ENCODE assay signal across 14 cellular contexts in genomic region chr10:106609867-106610266, GRCh38.
A peak's percentile ranks its signal among the peaks of the same experiment; 100 is the strongest.
DNase-seq lines count a peak whose midpoint lies in the region; ATAC-seq, FAIRE-seq and TF ChIP-seq lines count a peak whose summit lies in the region.
"Had no signal": no experiment of that assay in that cellular context is flagged by ENCODE, and none has a peak within 500 bp of the region (broad histone marks: within the 10 kb centered on the region; RNA-seq: fewer than 3 reads in every experiment).

No MANE protein-coding gene starts in this region.

- peaks cover 7% of the 10 kb centered on the region; the same call in 2 of the 3 replicates for H3K4me1 Mint-ChIP-seq in GM23338
- H3K4me1 Mint-ChIP-seq in activated naive CD4-positive, alpha-beta T cell treated with anti-CD3 and anti-CD28 coated beads for 36 hours (ENCODE audit: low read depth) = no peaks in the 10 kb centered on the region
- H3K4me1 Mint-ChIP-seq: stimulated activated naive B cell treated with anti-CD40 and anti-IgM and Interleukin-4, amounts not matched to agents 10 μg/mL and 1 μg/mL and 100 μg/mL, for 72 hours had no signal

- no peaks in the 10 kb centered on the region for H3K36me3 ChIP-seq in GM23338 (ENCODE audit: insufficient read depth)
- H3K36me3 ChIP-seq: neutrophil had no signal

- H3K9me3 Mint-ChIP-seq in GM23338 = no peaks in the 10 kb centered on the region; the same call in 2 of the 3 replicates
- H3K9me3 Mint-ChIP-seq in activated naive CD4-positive, alpha-beta T cell treated with anti-CD3 and anti-CD28 coated beads for 36 hours = no peaks in the 10 kb centered on the region

- peaks cover 9% of the 10 kb centered on the region for H3K27me3 Mint-ChIP-seq in GM23338 (ENCODE audit: insufficient read depth, low read depth, poor library complexity)
- no peaks in the 10 kb centered on the region for H3K27me3 Mint-ChIP-seq in activated naive CD4-positive, alpha-beta T cell treated with anti-CD3 and anti-CD28 coated beads for 36 hours (ENCODE audit: low read depth)

- no peaks in the 10 kb centered on the region for H3K4me1 ChIP-seq in GM23338 (ENCODE audit: insufficient read depth)
- H3K4me1 ChIP-seq: Caco-2 had no signal

- POLR2A ChIA-PET in GM10248 (lab: Yijun Ruan, JAX) = no interaction called here

- ATAC-seq in GM23338 = peak; percentile 83
- ATAC-seq: stimulated activated naive B cell treated with anti-CD40 and anti-IgM and Interleukin-4, amounts not matched to agents 10 μg/mL and 1 μg/mL and 100 μg/mL, for 72 hours had no signal

- no peak for FAIRE-seq in D721Med (lab: Jason Lieb, UNC)

- H3K36me3 Mint-ChIP-seq in GM23338 (ENCODE audit: low read depth) = no peaks in the 10 kb centered on the region; the same call in 2 of the 3 replicates
- H3K36me3 Mint-ChIP-seq in activated naive CD4-positive, alpha-beta T cell treated with anti-CD3 and anti-CD28 coated beads for 36 hours (ENCODE audit: low read depth) = no peaks in the 10 kb centered on the region
- H3K36me3 Mint-ChIP-seq: stimulated activated naive B cell treated with anti-CD40 and anti-IgM and Interleukin-4, amounts not matched to agents 10 μg/mL and 1 μg/mL and 100 μg/mL, for 72 hours had no signal

- no peak overlapping the region for H3K27ac ChIP-seq in GM23338 (ENCODE audit: low read depth)
- H3K27ac ChIP-seq: neutrophil had no signal

- no peaks in the 10 kb centered on the region for H3F3A ChIP-seq in GM23338 (replicated peaks; ENCODE audit: low read depth)

- H3K27me3 ChIP-seq in GM23338 (ENCODE audit: insufficient read depth) = peaks cover 15% of the 10 kb centered on the region
- H3K27me3 ChIP-seq: neutrophil had no signal

- no peak overlapping the region for H2AFZ ChIP-seq in GM23338

- TF ChIP-seq CTCF in GM23338 (conservative IDR thresholded peaks at IDR 0.05; ENCODE audit: low read depth in 2 of 2) (peak; percentile 59 to 80), foreskin fibroblast (IDR thresholded peaks at IDR 0.05; ENCODE audit: low read depth, low read length) (peak; percentile 32), D721Med (IDR thresholded peaks at IDR 0.05; ENCODE audit: insufficient read depth, missing control alignments) (no peak), GM10248 (IDR thresholded peaks at IDR 0.05; ENCODE audit: control extremely low read depth, extremely low read depth, low read depth, missing control alignments) (no peak)

- peak; percentile 23 for DNase-seq in COLO829 (ENCODE audit: low spot score)
- DNase-seq in GM23338 (ENCODE audit: low spot score) = peak; percentile 62
- DNase-seq in OCI-M1 (lab: John Stamatoyannopoulos, UW) = peak; percentile 6
- peak in 1 of 2 donors; percentile 12 for DNase-seq in foreskin fibroblast
- DNase-seq in D721Med (ENCODE audit: insufficient read length, low spot score) = no peak
- DNase-seq in GM10248 (ENCODE audit: extremely low spot score) = no peak
- DNase-seq in inferior parietal cortex (ENCODE audit: extremely low spot score) = no peak
- DNase-seq in activated naive CD4-positive, alpha-beta T cell treated with anti-CD3 and anti-CD28 coated beads for 36 hours = no peak
- DNase-seq: Caco-2; NCI-H1092; stimulated activated CD4-positive, alpha-beta T cell treated with anti-CD3 and anti-CD28 coated beads, Interleukin-15, amount 100 ng/mL, for 24 hours; stimulated activated naive B cell treated with anti-CD40 and anti-IgM and Interleukin-4, amounts not matched to agents 10 μg/mL and 1 μg/mL and 100 μg/mL, for 72 hours; T1000 had no signal

- H3K4me2 ChIP-seq in GM23338 = no peak overlapping the region

- no peak overlapping the region for H3K4me3 Mint-ChIP-seq in GM23338
- H3K4me3 Mint-ChIP-seq in activated naive CD4-positive, alpha-beta T cell treated with anti-CD3 and anti-CD28 coated beads for 36 hours = no peak overlapping the region
- H3K4me3 Mint-ChIP-seq: stimulated activated naive B cell treated with anti-CD40 and anti-IgM and Interleukin-4, amounts not matched to agents 10 μg/mL and 1 μg/mL and 100 μg/mL, for 72 hours had no signal

- no peaks in the 10 kb centered on the region for H3K79me2 ChIP-seq in GM23338 (replicated peaks; ENCODE audit: insufficient read depth)

- 0 out of 2 replicates have a peak, but pooled peaks cover 6% of the 10 kb centered on the region for H3K9me2 ChIP-seq in GM23338 (ENCODE audit: insufficient read depth)

- intact Hi-C loops in activated naive CD4-positive, alpha-beta T cell treated with anti-CD3 and anti-CD28 coated beads for 36 hours (cut with micrococcal nuclease) = no loop called here

- no peak overlapping the region for H3K4me3 ChIP-seq in GM23338
- H3K4me3 ChIP-seq in foreskin fibroblast (ENCODE audit: low read depth in 1 of 2, low read length in 2 of 2) = no peak overlapping the region

- no peaks in the 10 kb centered on the region for H4K20me1 ChIP-seq in GM23338 (replicated peaks; ENCODE audit: insufficient read depth)

- no peak overlapping the region for H3K27ac Mint-ChIP-seq in GM23338
- no peak overlapping the region for H3K27ac Mint-ChIP-seq in activated naive CD4-positive, alpha-beta T cell treated with anti-CD3 and anti-CD28 coated beads for 36 hours
- H3K27ac Mint-ChIP-seq: stimulated activated naive B cell treated with anti-CD40 and anti-IgM and Interleukin-4, amounts not matched to agents 10 μg/mL and 1 μg/mL and 100 μg/mL, for 72 hours had no signal

- CTCF ChIA-PET in GM10248 (lab: Yijun Ruan, JAX) = interaction anchor here (1.1 to 4.8 kb wide), 5 partner anchors 11 to 79 kb away, joined by 3 to 22 read pairs (median 5); no protein-coding TSS in a partner anchor
- CTCF ChIA-PET in activated naive CD4-positive, alpha-beta T cell treated with anti-CD3 and anti-CD28 coated beads for 36 hours (lab: Charles Lee) = no interaction called here

TF ChIP-seq in GM23338, 12 proteins besides CTCF, POLR2A, EP300 and RAD21 (continues in another document):
- TF ChIP-seq NANOG (IDR thresholded peaks at IDR 0.05; ENCODE audit: borderline replicate concordance) = no peak
- TF ChIP-seq POLR2AphosphoS5 (IDR thresholded peaks at IDR 0.05; ENCODE audit: low read depth) = no peak
- TF ChIP-seq STAT1 (IDR thresholded peaks at IDR 0.05; ENCODE audit: unreplicated experiment) = no peak
- TF ChIP-seq CREB1 (CRISPR knock-in tag; IDR thresholded peaks at IDR 0.05; ENCODE audit: low read depth) = no peak
- TF ChIP-seq, protein P1, sequence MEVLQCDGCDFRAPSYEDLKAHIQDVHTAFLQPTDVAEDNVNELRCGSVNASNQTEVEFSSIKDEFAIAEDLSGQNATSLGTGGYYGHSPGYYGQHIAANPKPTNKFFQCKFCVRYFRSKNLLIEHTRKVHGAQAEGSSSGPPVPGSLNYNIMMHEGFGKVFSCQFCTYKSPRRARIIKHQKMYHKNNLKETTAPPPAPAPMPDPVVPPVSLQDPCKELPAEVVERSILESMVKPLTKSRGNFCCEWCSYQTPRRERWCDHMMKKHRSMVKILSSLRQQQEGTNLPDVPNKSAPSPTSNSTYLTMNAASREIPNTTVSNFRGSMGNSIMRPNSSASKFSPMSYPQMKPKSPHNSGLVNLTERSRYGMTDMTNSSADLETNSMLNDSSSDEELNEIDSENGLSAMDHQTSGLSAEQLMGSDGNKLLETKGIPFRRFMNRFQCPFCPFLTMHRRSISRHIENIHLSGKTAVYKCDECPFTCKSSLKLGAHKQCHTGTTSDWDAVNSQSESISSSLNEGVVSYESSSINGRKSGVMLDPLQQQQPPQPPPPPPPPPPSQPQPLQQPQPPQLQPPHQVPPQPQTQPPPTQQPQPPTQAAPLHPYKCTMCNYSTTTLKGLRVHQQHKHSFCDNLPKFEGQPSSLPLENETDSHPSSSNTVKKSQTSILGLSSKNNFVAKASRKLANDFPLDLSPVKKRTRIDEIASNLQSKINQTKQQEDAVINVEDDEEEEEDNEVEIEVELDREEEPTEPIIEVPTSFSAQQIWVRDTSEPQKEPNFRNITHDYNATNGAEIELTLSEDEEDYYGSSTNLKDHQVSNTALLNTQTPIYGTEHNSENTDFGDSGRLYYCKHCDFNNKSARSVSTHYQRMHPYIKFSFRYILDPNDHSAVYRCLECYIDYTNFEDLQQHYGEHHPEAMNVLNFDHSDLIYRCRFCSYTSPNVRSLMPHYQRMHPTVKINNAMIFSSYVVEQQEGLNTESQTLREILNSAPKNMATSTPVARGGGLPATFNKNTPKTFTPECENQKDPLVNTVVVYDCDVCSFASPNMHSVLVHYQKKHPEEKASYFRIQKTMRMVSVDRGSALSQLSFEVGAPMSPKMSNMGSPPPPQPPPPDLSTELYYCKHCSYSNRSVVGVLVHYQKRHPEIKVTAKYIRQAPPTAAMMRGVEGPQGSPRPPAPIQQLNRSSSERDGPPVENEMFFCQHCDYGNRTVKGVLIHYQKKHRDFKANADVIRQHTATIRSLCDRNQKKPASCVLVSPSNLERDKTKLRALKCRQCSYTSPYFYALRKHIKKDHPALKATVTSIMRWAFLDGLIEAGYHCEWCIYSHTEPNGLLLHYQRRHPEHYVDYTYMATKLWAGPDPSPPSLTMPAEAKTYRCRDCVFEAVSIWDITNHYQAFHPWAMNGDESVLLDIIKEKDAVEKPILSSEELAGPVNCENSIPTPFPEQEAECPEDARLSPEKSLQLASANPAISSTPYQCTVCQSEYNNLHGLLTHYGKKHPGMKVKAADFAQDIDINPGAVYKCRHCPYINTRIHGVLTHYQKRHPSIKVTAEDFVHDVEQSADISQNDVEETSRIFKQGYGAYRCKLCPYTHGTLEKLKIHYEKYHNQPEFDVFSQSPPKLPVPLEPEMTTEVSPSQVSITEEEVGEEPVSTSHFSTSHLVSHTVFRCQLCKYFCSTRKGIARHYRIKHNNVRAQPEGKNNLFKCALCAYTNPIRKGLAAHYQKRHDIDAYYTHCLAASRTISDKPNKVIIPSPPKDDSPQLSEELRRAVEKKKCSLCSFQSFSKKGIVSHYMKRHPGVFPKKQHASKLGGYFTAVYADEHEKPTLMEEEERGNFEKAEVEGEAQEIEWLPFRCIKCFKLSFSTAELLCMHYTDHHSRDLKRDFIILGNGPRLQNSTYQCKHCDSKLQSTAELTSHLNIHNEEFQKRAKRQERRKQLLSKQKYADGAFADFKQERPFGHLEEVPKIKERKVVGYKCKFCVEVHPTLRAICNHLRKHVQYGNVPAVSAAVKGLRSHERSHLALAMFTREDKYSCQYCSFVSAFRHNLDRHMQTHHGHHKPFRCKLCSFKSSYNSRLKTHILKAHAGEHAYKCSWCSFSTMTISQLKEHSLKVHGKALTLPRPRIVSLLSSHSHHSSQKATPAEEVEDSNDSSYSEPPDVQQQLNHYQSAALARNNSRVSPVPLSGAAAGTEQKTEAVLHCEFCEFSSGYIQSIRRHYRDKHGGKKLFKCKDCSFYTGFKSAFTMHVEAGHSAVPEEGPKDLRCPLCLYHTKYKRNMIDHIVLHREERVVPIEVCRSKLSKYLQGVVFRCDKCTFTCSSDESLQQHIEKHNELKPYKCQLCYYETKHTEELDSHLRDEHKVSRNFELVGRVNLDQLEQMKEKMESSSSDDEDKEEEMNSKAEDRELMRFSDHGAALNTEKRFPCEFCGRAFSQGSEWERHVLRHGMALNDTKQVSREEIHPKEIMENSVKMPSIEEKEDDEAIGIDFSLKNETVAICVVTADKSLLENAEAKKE (CRISPR knock-in tag; IDR thresholded peaks at IDR 0.05) = no peak

Comparison
In these comparisons a context has a peak if more than half of its experiments do, and no peak if none do; other contexts are left out.
1. DNase-seq: peak in COLO829 (single experiment), GM23338 (single experiment) and OCI-M1 (single experiment); none in D721Med (single experiment), GM10248 (single experiment), inferior parietal cortex (single experiment) and activated naive CD4-positive, alpha-beta T cell treated with anti-CD3 and anti-CD28 coated beads for 36 hours (single experiment).
2. CTCF ChIP-seq: peak in GM23338 (2 of 2) and foreskin fibroblast (single experiment); none in D721Med (single experiment) and GM10248 (single experiment).